Comparison of ENCODE assay signal across 4 cellular contexts in the genomic region with DNA sequence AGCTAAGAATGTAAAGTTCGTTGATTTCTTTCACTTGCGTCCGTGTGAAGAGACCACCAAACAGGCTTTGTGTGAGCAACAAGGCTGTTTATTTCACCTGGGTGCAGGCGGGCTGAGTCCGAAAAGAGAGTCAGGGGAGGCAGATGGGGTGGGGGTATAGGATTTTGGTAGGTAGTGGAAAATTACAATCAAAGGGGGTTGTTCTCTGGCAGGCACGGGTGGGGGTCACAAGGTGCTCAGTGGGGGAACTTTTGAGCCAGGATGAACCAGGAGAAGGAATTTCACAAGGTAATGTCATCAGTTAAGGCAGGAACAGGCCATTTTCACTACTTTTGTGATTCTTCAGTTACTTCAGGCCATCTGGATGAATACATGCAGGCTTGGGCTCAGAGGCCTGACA. TPM values are rescaled to one million over a fixed set of nuclear protein-coding genes. Genes with fewer than 3 reads are reported as not detected.
"Had no signal": no experiment of that assay in that cellular context is flagged by ENCODE, and none has a peak within 500 bp of the region (broad histone marks: within the 10 kb centered on the region; RNA-seq: fewer than 3 reads in every experiment).

No MANE protein-coding gene starts in this region.

RNA-seq across cellular contexts. Expression of gene CHST9, which starts 46.6 kb away (rescaled TPM):
- total RNA-seq: HT-29, LHCN-M2, NCI-H460, RPMI7951 had no signal
